In the genomic region with DNA sequence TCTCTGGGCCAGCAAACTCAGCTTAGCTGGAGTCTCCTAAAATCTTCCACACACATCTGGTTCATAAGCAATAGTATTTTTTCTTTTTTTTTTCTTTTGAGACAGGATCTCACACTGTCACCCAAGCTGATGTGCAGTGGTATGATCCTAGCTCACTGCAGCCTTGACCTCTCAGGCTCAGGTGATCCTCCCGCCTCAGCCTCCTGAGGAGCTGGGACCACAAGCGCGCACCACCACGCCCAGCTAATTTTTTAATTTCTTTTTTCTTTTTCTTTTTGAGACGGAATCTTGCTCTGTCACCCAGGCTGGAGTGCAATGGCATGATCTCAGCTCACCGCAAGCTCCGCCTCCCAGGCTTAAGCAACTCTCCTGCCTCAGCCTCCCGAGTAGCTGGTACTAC, we compare ENCODE assay signal across 21 cellular contexts. TPM values are rescaled to one million over a fixed set of nuclear protein-coding genes. Genes with fewer than 3 reads are reported as not detected.
A peak's percentile ranks its signal among the peaks of the same experiment; 100 is the strongest.
DNase-seq lines count a peak whose midpoint lies in the region; ATAC-seq, FAIRE-seq and TF ChIP-seq lines count a peak whose summit lies in the region.
"Had no signal": no experiment of that assay in that cellular context is flagged by ENCODE, and none has a peak within 500 bp of the region (broad histone marks: within the 10 kb centered on the region; RNA-seq: fewer than 3 reads in every experiment).

No MANE protein-coding gene starts in this region.

- H3K23ac ChIP-seq in H1 (ENCODE audit: insufficient read length) = no peak overlapping the region

- H3K27ac ChIP-seq in H1 (ENCODE audit: low read depth, low read length) (no peak overlapping the region), GM23338 (ENCODE audit: low read depth) (no peak overlapping the region)

- H2AFZ ChIP-seq in H1 (ENCODE audit: low read length) = no peak overlapping the region
- H2AFZ ChIP-seq in GM23338 = no peak overlapping the region

- no peak overlapping the region for H3K4me3 Mint-ChIP-seq in nephron
- H3K4me3 Mint-ChIP-seq in GM23338 = no peak overlapping the region; the same call in 2 of the 3 replicates

- H2BK5ac ChIP-seq in H1 (ENCODE audit: low read depth, low read length) = no peak overlapping the region

- H3K27me3 ChIP-seq in H1 (replicated peaks in 1 of 4; ENCODE audit: control insufficient read depth in 3 of 4, extremely low read depth in 1 of 4, insufficient read depth in 3 of 4, low read length in 3 of 4) (no peaks in the 10 kb centered on the region), GM23338 (ENCODE audit: insufficient read depth) (no peaks in the 10 kb centered on the region)
- H3K27me3 ChIP-seq: BE2C had no signal

- CTCF ChIA-PET in H1 (lab: Charles Lee; ENCODE audit: partially characterized antibody) = interaction anchor here (0.6 to 5.5 kb wide), 15 partner anchors 13 to 518 kb away, joined by 3 to 50 read pairs (median 4); no protein-coding TSS in a partner anchor

- 0 out of 2 replicates have a peak overlapping the region, but pooled peaks have one; percentile 53 for H2AK5ac ChIP-seq in H1 (ENCODE audit: low read depth, low read length)

- POLR2A ChIA-PET in H1 (lab: Charles Lee; ENCODE audit: partially characterized antibody) = interaction anchor here (0.8 to 3.7 kb wide), 6 partner anchors 10 to 48 kb away, joined by 3 to 20 read pairs (median 4); partner anchors contain the start of gene IGDCC3

- H3K9me3 Mint-ChIP-seq in nephron (no peaks in the 10 kb centered on the region), GM23338 (no peaks in the 10 kb centered on the region)

- TF ChIP-seq EP300 in H1 (IDR thresholded peaks at IDR 0.05; ENCODE audit: borderline replicate concordance in 1 of 2, low read depth in 2 of 2, low read length in 2 of 2) = no peak

- H3K56ac ChIP-seq in H1 (replicated peaks; ENCODE audit: insufficient read length, low read depth, low read length) = no peak overlapping the region

- DNase-seq in NCI-H2171 treated with DMSO at 0.1 percent for 48 hours (lab: John Stamatoyannopoulos, UW) (peak; percentile 69), NCI-H2171 (lab: John Stamatoyannopoulos, UW) (no peak), H1 (ENCODE audit: low read depth in 1 of 2, low spot score in 2 of 2) (no peak), NCI-H1105 treated with DMSO at 0.1 percent for 48 hours (lab: John Stamatoyannopoulos, UW) (no peak), GM23338 (ENCODE audit: low spot score) (no peak)
- no peak for DNase-seq in activated naive CD4-positive, alpha-beta T cell treated with anti-CD3 and anti-CD28 coated beads, Interleukin-2, amount 50 U/mL, for 16 hours
- DNase-seq: 8988T, ACHN, BE2C, Calu3, GF-D8, KG1, MM.1S, NCI-H1694, NCI-H446, SHP77 had no signal

- no peak for TF ChIP-seq POLR2A in H1 (IDR thresholded peaks at IDR 0.05; ENCODE audit: control extremely low read depth in 1 of 2, low read depth in 2 of 2, low read length in 2 of 2)

- no peak overlapping the region for H2BK20ac ChIP-seq in H1 (ENCODE audit: low read length)

- H3K4me2 ChIP-seq in H1 (ENCODE audit: insufficient read depth in 1 of 2, low read depth in 2 of 2, low read length in 2 of 2) = no peak overlapping the region
- no peak overlapping the region for H3K4me2 ChIP-seq in GM23338

- no peak overlapping the region for H4K8ac ChIP-seq in H1 (ENCODE audit: extremely low read depth, insufficient read depth, low read length)

- H3K4me3 ChIP-seq in H1 (ENCODE audit: extremely low read depth in 1 of 4, insufficient read depth in 2 of 4, low read depth in 3 of 4, low read length in 4 of 4) (no peak overlapping the region), GM23338 (no peak overlapping the region)

- no peak overlapping the region for H2BK15ac ChIP-seq in H1 (ENCODE audit: low read length)

- no peak overlapping the region for H2BK120ac ChIP-seq in H1 (replicated peaks; ENCODE audit: low read depth, low read length)

- no peak overlapping the region for H3K14ac ChIP-seq in H1 (ENCODE audit: insufficient read length)

- ATAC-seq in HG02840 (IDR thresholded peaks at IDR 0.05; ENCODE audit: low FRiP score, unreplicated experiment) (no peak), GM23338 (no peak)

- H3K79me2 ChIP-seq in H1 (ENCODE audit: control insufficient read depth in 1 of 2, insufficient read depth in 2 of 2, low read length in 2 of 2) (no peaks in the 10 kb centered on the region; a peak in 1 of 4 replicates), GM23338 (replicated peaks; ENCODE audit: insufficient read depth) (no peaks in the 10 kb centered on the region)

- 93% methylated on average over 8 of the region's 8 CpGs; no CpG with 5 or more reads in 1 of the 2 experiments for WGBS in H1 (ENCODE audit: extremely low coverage in 1 of 2, insufficient coverage in 1 of 2, insufficient read length in 1 of 2, insufficient replicate concordance in 2 of 2, low coverage in 1 of 2, low lambda C conversion rate in 2 of 2, missing lambda C conversion rate in 1 of 2), 2 experiments

- H3K36me3 ChIP-seq in H1 (ENCODE audit: control insufficient read depth in 2 of 4, insufficient read depth in 4 of 4, low read length in 3 of 4) (no peaks in the 10 kb centered on the region), GM23338 (ENCODE audit: insufficient read depth) (no peaks in the 10 kb centered on the region)
- H3K36me3 ChIP-seq: BE2C had no signal

- TF ChIP-seq RAD21 in H1 (IDR thresholded peaks at IDR 0.05 in 1 of 2, conservative IDR thresholded peaks at IDR 0.05 in 1 of 2; ENCODE audit: low read depth in 2 of 2, low read length in 2 of 2) = no peak

- H3F3A ChIP-seq in GM23338 (replicated peaks; ENCODE audit: low read depth) = peaks cover 4% of the 10 kb centered on the region; the same call in 1 of the 2 replicates

- no peaks in the 10 kb centered on the region for H3K23me2 ChIP-seq in H1 (ENCODE audit: low read depth, low read length)

- no peaks in the 10 kb centered on the region for H3K9me3 ChIP-seq in H1 (ENCODE audit: insufficient read depth in 2 of 2, low read depth in 1 of 2, low read length in 1 of 2)
- H3K9me3 ChIP-seq: BE2C had no signal

- H3K36me3 Mint-ChIP-seq in nephron (ENCODE audit: low read depth) = no peaks in the 10 kb centered on the region
- H3K36me3 Mint-ChIP-seq in GM23338 (ENCODE audit: low read depth) = peaks cover 3% of the 10 kb centered on the region; the same call in 1 of the 3 replicates

- H3K27me3 Mint-ChIP-seq in nephron (ENCODE audit: low read depth) (peaks cover 8% of the 10 kb centered on the region), GM23338 (ENCODE audit: insufficient read depth, low read depth, poor library complexity) (peaks cover 13% of the 10 kb centered on the region)

- H3K9me2 ChIP-seq in GM23338 (ENCODE audit: insufficient read depth) = no peaks in the 10 kb centered on the region

- H3K79me1 ChIP-seq in H1 (ENCODE audit: low read depth, low read length) = peaks cover 7% of the 10 kb centered on the region

- TF ChIP-seq CTCF in H1 (IDR thresholded peaks at IDR 0.05; ENCODE audit: control extremely low read depth in 1 of 3, insufficient read depth in 1 of 3, low read depth in 1 of 3, low read length in 3 of 3) = no peak
- TF ChIP-seq CTCF in nephron (IDR thresholded peaks at IDR 0.05; ENCODE audit: unreplicated experiment in 3 of 3) = no peak
- TF ChIP-seq CTCF in GM23338 (conservative IDR thresholded peaks at IDR 0.05; ENCODE audit: low read depth in 2 of 2) = no peak

- no peak for FAIRE-seq in H1 (lab: Jason Lieb, UNC)
- FAIRE-seq: GM19239 had no signal

- H3K4me1 Mint-ChIP-seq in nephron (peaks cover 24% of the 10 kb centered on the region), GM23338 (peaks cover 62% of the 10 kb centered on the region)

- no peak overlapping the region for H4K5ac ChIP-seq in H1 (ENCODE audit: insufficient read length, low read depth, low read length)

- H3K4ac ChIP-seq in H1 (replicated peaks; ENCODE audit: insufficient read length, low read depth, low read length) = no peak overlapping the region

- no peak overlapping the region for H3K18ac ChIP-seq in H1 (ENCODE audit: extremely low read depth, low read length)

- H3K4me1 ChIP-seq in H1 (replicated peaks in 1 of 4; ENCODE audit: control insufficient read depth in 3 of 4, insufficient read depth in 4 of 4, low read length in 3 of 4) (peaks cover 20 to 44% (median 34%) of the 10 kb centered on the region in 4 experiments), GM23338 (ENCODE audit: insufficient read depth) (peaks cover 60% of the 10 kb centered on the region)

- H2BK12ac ChIP-seq in H1 (ENCODE audit: low read depth, low read length) = no peak overlapping the region

- H4K91ac ChIP-seq in H1 (replicated peaks; ENCODE audit: insufficient read length, low read length) = no peak overlapping the region

- H3K9ac ChIP-seq in H1 (replicated peaks in 1 of 4; ENCODE audit: extremely low read depth in 1 of 4, low read depth in 3 of 4, low read length in 3 of 4) = no peak overlapping the region

- H3K27ac Mint-ChIP-seq in nephron (peak overlapping the region in 2 of 3 experiments; percentile 34 to 68), GM23338 (no peak overlapping the region)

- H4K20me1 ChIP-seq in H1 (replicated peaks in 1 of 2; ENCODE audit: control insufficient read depth in 1 of 2, insufficient read depth in 2 of 2, low read length in 2 of 2) (peaks cover 4 to 8% of the 10 kb centered on the region in 2 experiments), GM23338 (replicated peaks; ENCODE audit: insufficient read depth) (peaks cover 4% of the 10 kb centered on the region; the same call in 1 of the 2 replicates)

RNA-seq across cellular contexts. Expression of gene RNU5B-1, which starts 34.3 kb away (rescaled TPM):
- total RNA-seq in H1 (2021; fragmentation: NEBNext Ultra II Directional; extraction: Animal tissue kit (Norgen Biotek cat#: 25700)) = not detected in 2 replicates
- polyA plus RNA-seq in H1 (2011; rRNA removed) = not detected in 2 replicates
- not detected for polyA plus RNA-seq in H1 (2011; cell fraction: cytosol; rRNA removed)
- polyA plus RNA-seq in H1 (2011; cell fraction: nucleus; rRNA removed) = not detected
- polyA plus RNA-seq in H1 (2012, experiment 1 of 2) = not detected in 4 replicates
- not detected for polyA plus RNA-seq in H1 (2012, experiment 2 of 2)
- not detected for polyA plus RNA-seq in H1 (2013, experiment 1 of 2)
- polyA plus RNA-seq in H1 (2013, experiment 2 of 2) = not detected
- under 0.01 TPM in 2 replicates for polyA minus RNA-seq in H1 (2011; rRNA and poly(A)+ RNA removed)
- 649 TPM for polyA minus RNA-seq in H1 (2011; cell fraction: cytosol; rRNA and poly(A)+ RNA removed)
- polyA minus RNA-seq in H1 (2011; cell fraction: nucleus; rRNA and poly(A)+ RNA removed) = under 0.01 TPM
- total RNA-seq in GM23338 (2014; rRNA removed; shearing (Covaris generic)) = not detected in 2 replicates
- not detected in 2 replicates for polyA plus RNA-seq in GM23338 (2016; fragmentation: Nextera tagmentation; extraction: Ambion mirVana)
- total RNA-seq: H7, SK-MEL-5 had no signal

RNA-seq across cellular contexts. Expression of gene IGDCC3, which starts 39.0 kb away (rescaled TPM):
- 45.7 and 45.9 TPM in 2 replicates for total RNA-seq in H1 (2021; fragmentation: NEBNext Ultra II Directional; extraction: Animal tissue kit (Norgen Biotek cat#: 25700))
- polyA plus RNA-seq in H1 (2011; rRNA removed) = 26.8 and 42.3 TPM in 2 replicates
- 23.3 TPM for polyA plus RNA-seq in H1 (2011; cell fraction: cytosol; rRNA removed)
- 49.4 TPM for polyA plus RNA-seq in H1 (2011; cell fraction: nucleus; rRNA removed)
- polyA plus RNA-seq in H1 (2012, experiment 1 of 2) = 26.5 to 37.1 TPM (median 35.2 TPM) in 4 replicates
- polyA plus RNA-seq in H1 (2012, experiment 2 of 2) = 29.5 TPM
- polyA plus RNA-seq in H1 (2013, experiment 1 of 2) = 57.5 TPM
- 60.3 TPM for polyA plus RNA-seq in H1 (2013, experiment 2 of 2)
- polyA minus RNA-seq in H1 (2011; rRNA and poly(A)+ RNA removed) = 22.4 and 28.5 TPM in 2 replicates
- 26.4 TPM for polyA minus RNA-seq in H1 (2011; cell fraction: cytosol; rRNA and poly(A)+ RNA removed)
- 23.6 TPM for polyA minus RNA-seq in H1 (2011; cell fraction: nucleus; rRNA and poly(A)+ RNA removed)
- 26.3 and 30.7 TPM in 2 replicates for total RNA-seq in GM23338 (2014; rRNA removed; shearing (Covaris generic))
- 15.3 and 16.4 TPM in 2 replicates for polyA plus RNA-seq in GM23338 (2016; fragmentation: Nextera tagmentation; extraction: Ambion mirVana)
- total RNA-seq: Calu3 had no signal

RNA-seq across cellular contexts. Expression of gene RNU5A-1, which starts 43.0 kb away (rescaled TPM):
- not detected in 2 replicates for total RNA-seq in H1 (2021; fragmentation: NEBNext Ultra II Directional; extraction: Animal tissue kit (Norgen Biotek cat#: 25700))
- polyA plus RNA-seq in H1 (2011; rRNA removed) (not detected in 2 replicates), GM23338 (2016; fragmentation: Nextera tagmentation; extraction: Ambion mirVana) (not detected in 2 replicates)
- not detected for polyA plus RNA-seq in H1 (2011; cell fraction: cytosol; rRNA removed)
- not detected for polyA plus RNA-seq in H1 (2011; cell fraction: nucleus; rRNA removed)
- not detected in 4 replicates for polyA plus RNA-seq in H1 (2012, experiment 1 of 2)
- not detected for polyA plus RNA-seq in H1 (2012, experiment 2 of 2)
- not detected for polyA plus RNA-seq in H1 (2013, experiment 1 of 2)
- polyA plus RNA-seq in H1 (2013, experiment 2 of 2) = not detected
- under 0.01 TPM in 2 replicates for polyA minus RNA-seq in H1 (2011; rRNA and poly(A)+ RNA removed)
- not detected for polyA minus RNA-seq in H1 (2011; cell fraction: cytosol; rRNA and poly(A)+ RNA removed)
- polyA minus RNA-seq in H1 (2011; cell fraction: nucleus; rRNA and poly(A)+ RNA removed) = under 0.01 TPM
- total RNA-seq in GM23338 (2014; rRNA removed; shearing (Covaris generic)) = not detected in 2 replicates
- total RNA-seq: Calu3, H7, SK-MEL-5 had no signal

RNA-seq across cellular contexts. Expression of gene PARP16, which starts 52.1 kb away (rescaled TPM):
- 3.7 and 5.0 TPM in 2 replicates for total RNA-seq in H1 (2021; fragmentation: NEBNext Ultra II Directional; extraction: Animal tissue kit (Norgen Biotek cat#: 25700))
- polyA plus RNA-seq in H1 (2011; rRNA removed) (3.7 and 3.8 TPM in 2 replicates), GM23338 (2016; fragmentation: Nextera tagmentation; extraction: Ambion mirVana) (4.1 and 4.4 TPM in 2 replicates)
- 4.1 TPM for polyA plus RNA-seq in H1 (2011; cell fraction: cytosol; rRNA removed)
- 3.2 TPM for polyA plus RNA-seq in H1 (2011; cell fraction: nucleus; rRNA removed)
- 4.0 to 4.4 TPM (median 4.1 TPM) in 4 replicates for polyA plus RNA-seq in H1 (2012, experiment 1 of 2)
- polyA plus RNA-seq in H1 (2012, experiment 2 of 2) = 4.1 TPM
- 3.3 TPM for polyA plus RNA-seq in H1 (2013, experiment 1 of 2)
- 3.8 TPM for polyA plus RNA-seq in H1 (2013, experiment 2 of 2)
- polyA minus RNA-seq in H1 (2011; rRNA and poly(A)+ RNA removed) = 4.2 and 4.4 TPM in 2 replicates
- 4.0 TPM for polyA minus RNA-seq in H1 (2011; cell fraction: cytosol; rRNA and poly(A)+ RNA removed)
- polyA minus RNA-seq in H1 (2011; cell fraction: nucleus; rRNA and poly(A)+ RNA removed) = 7.2 TPM
- total RNA-seq in GM23338 (2014; rRNA removed; shearing (Covaris generic)) = 3.6 and 4.6 TPM in 2 replicates
